In the genomic region with DNA sequence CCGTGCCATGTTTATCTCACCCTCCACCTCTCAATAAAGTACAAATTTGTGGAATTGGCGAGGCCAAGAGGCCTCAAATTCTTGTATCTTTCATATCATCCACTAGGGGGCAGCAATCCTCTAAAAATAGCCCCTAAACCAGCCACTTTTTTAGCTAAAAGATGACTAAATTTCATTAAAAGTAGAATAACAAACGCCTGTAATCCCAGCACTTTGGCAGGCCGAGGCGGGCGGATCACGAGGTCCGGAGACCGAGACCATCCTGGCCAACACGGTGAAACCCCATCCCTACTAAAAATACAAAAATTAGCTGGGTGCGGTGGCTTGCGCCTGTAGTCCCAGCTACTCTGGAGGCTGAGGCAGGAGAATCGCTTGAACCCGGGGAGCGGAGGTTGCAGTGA, we compare ENCODE assay signal across 1 cellular context.
TF ChIP-seq lines count a peak whose summit lies in the region.
"Not testable (repeated sequence)": the region's sequence is repeated elsewhere in the genome, so short reads cannot be mapped to it uniquely, and the experiment has no call there.

No MANE protein-coding gene starts in this region.

TF ChIP-seq in K562, 482 proteins besides CTCF, POLR2A, EP300 and RAD21 (continued from another document):
- TF ChIP-seq ZBTB40 (IDR thresholded peaks at IDR 0.05) (0 out of 2 replicates have a peak, but pooled peaks have one; percentile 18), DEAF1 (CRISPR knock-in tag; IDR thresholded peaks at IDR 0.05) (peak; percentile 89), SMC3 (conservative IDR thresholded peaks at IDR 0.05; ENCODE audit: insufficient read depth, low read depth, low read length) (peak; percentile 69), ARID2 (IDR thresholded peaks at IDR 0.05) (peak; percentile 77; the same call in 1 of the 2 replicates)
- not testable (repeated sequence) for TF ChIP-seq ZBTB40 (CRISPR knock-in tag; IDR thresholded peaks at IDR 0.05)
